ENCODE assay signal across 24 cellular contexts in the genomic region with DNA sequence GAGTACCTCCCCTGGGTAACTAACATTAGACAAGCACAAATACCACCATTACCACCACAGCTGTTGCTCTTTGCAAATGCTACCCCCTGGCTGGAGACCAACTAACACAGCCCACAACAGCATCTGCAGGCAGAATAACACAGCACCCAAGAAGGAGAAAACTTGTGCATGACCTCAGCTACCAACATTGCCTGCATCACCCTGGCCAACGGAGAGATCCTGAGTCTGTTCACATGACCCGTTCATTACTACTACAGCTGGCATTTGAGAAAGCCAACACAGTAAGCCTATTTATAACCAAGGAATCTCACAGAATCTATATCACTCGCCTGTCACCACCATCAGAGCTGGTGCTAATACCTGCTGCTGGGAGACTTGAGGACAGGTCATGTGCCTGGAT.
"Had no signal": no experiment of that assay in that cellular context is flagged by ENCODE, and none has a peak within 500 bp of the region (broad histone marks: within the 10 kb centered on the region; RNA-seq: fewer than 3 reads in every experiment).

No MANE protein-coding gene starts in this region.

- H3K36me3 ChIP-seq: adrenal gland, breast epithelium, MG63, Peyer's patch, SJSA1 had no signal

- H3K27ac ChIP-seq: adrenal gland, breast epithelium, Peyer's patch, RWPE1, SJSA1 had no signal

- ATAC-seq: activated CD8-positive, alpha-beta T cell treated with anti-CD3 and anti-CD28 coated beads, Interleukin-2, amount 10 ng/mL, durations not matched to agents 7 days and 5 days; WTC11 had no signal

- H3K9me3 ChIP-seq: adrenal gland, breast epithelium, Peyer's patch, SJSA1 had no signal

- H3K4me1 ChIP-seq: adrenal gland, breast epithelium, Peyer's patch, SJSA1 had no signal

- DNase-seq: activated CD4-positive, alpha-beta T cell treated with anti-CD3 and anti-CD28 coated beads for 48 hours; activated CD4-positive, alpha-beta T cell treated with anti-CD3 and anti-CD28 coated beads, Interleukin-2, amount 50 U/mL, for 4 hours; activated CD4-positive, CD25-positive, alpha-beta regulatory T cell treated with anti-CD3 and anti-CD28 coated beads, Interleukin-2, amount 50 U/mL, for 72 hours; activated CD8-positive, alpha-beta memory T cell treated with anti-CD3 and anti-CD28 coated beads, Interleukin-2, amount 50 U/mL, for 48 hours; activated CD8-positive, alpha-beta T cell treated with anti-CD3 and anti-CD28 coated beads, Interleukin-2, amount 10 ng/mL, durations not matched to agents 7 days and 5 days; activated naive CD4-positive, alpha-beta T cell treated with anti-CD3 and anti-CD28 coated beads, Interleukin-2, amount 50 U/mL, for 16 hours; activated naive CD8-positive, alpha-beta T cell treated with anti-CD3 and anti-CD28 coated beads, Interleukin-2, amount 10 ng/mL, durations not matched to agents 7 days and 5 days; activated T-cell treated with anti-CD3 and anti-CD28 coated beads, Interleukin-2, amount 50 U/mL, for 1 hour; adrenal gland; central memory CD4-positive, alpha-beta T cell; MG63; MV-4-11; NCI-H1092 treated with DMSO at 0.1 percent for 48 hours; NCI-H1417 treated with DMSO at 0.1 percent for 48 hours; NCI-H187; NCI-H2081; NCI-H446; NCI-H524; Peyer's patch; Right ventricle myocardium superior had no signal

- H3K27me3 ChIP-seq: adrenal gland, breast epithelium, Peyer's patch, SJSA1 had no signal

- H3K4me3 ChIP-seq: adrenal gland, breast epithelium, MG63, Peyer's patch, SJSA1 had no signal
